In genomic region chr11:107741044-107741823, GRCh38 we compare ENCODE assay signal across 8 cellular contexts. TPM values are rescaled to one million over a fixed set of nuclear protein-coding genes. Genes with fewer than 3 reads are reported as not detected.
DNase-seq lines count a peak whose midpoint lies in the region; ATAC-seq, FAIRE-seq and TF ChIP-seq lines count a peak whose summit lies in the region.

No MANE protein-coding gene starts in this region.

- H4K20me1 ChIP-seq in endothelial cell of umbilical vein (replicated peaks; ENCODE audit: control insufficient read depth, extremely low read depth, insufficient read depth, low read length): no peaks in the 10 kb centered on the region

- no peak overlapping the region for H3K27ac ChIP-seq in endothelial cell of umbilical vein (ENCODE audit: insufficient read depth, low read depth, low read length)
- peak overlapping the region; percentile 87 for H3K27ac ChIP-seq in psoas muscle
- H3K27ac ChIP-seq in suprapubic skin: no peak overlapping the region

- H3K4me3 ChIP-seq in endothelial cell of umbilical vein (replicated peaks in 1 of 3; ENCODE audit: insufficient read depth in 1 of 3, low read depth in 1 of 3, low read length in 3 of 3) (no peak overlapping the region), psoas muscle (no peak overlapping the region), suprapubic skin (no peak overlapping the region)

- H2AFZ ChIP-seq in endothelial cell of umbilical vein (ENCODE audit: low read depth, low read length): no peak overlapping the region

- TF ChIP-seq POLR2A in endothelial cell of umbilical vein (IDR thresholded peaks at IDR 0.05; ENCODE audit: low read depth, low read length) (no peak), suprapubic skin (IDR thresholded peaks at IDR 0.05) (no peak)

- H3K79me2 ChIP-seq in endothelial cell of umbilical vein (ENCODE audit: control insufficient read depth, insufficient read depth, low read length): no peaks in the 10 kb centered on the region

- TF ChIP-seq CTCF in endothelial cell of umbilical vein (IDR thresholded peaks at IDR 0.05; ENCODE audit: extremely low read depth in 1 of 2, insufficient read depth in 1 of 2, low read depth in 1 of 2, low read length in 2 of 2) (peak; percentile 63 to 73), psoas muscle (IDR thresholded peaks at IDR 0.05) (peak; percentile 27), suprapubic skin (IDR thresholded peaks at IDR 0.05) (no peak)

- H3K9me3 ChIP-seq in endothelial cell of umbilical vein (replicated peaks; ENCODE audit: control insufficient read depth, insufficient read depth, low read length) (no peaks in the 10 kb centered on the region), psoas muscle (peaks cover 3% of the 10 kb centered on the region), suprapubic skin (no peaks in the 10 kb centered on the region)

- DNase-seq in CD1c-positive myeloid dendritic cell (ENCODE audit: extremely low spot score) (peak; percentile 53), GM18507 (ENCODE audit: extremely low spot score, insufficient read length, low read depth) (peak; percentile 25), NOMO-1 treated with dmso at 0.1 percent for 144 hours (lab: John Stamatoyannopoulos, UW; ENCODE audit: unreplicated experiment) (peak; percentile 55), endothelial cell of umbilical vein (ENCODE audit: low read depth, low spot score) (peak; percentile 48), psoas muscle (no peak), suprapubic skin (ENCODE audit: low spot score in 2 of 2) (no peak), NCI-H510A (lab: John Stamatoyannopoulos, UW) (no peak)

- CTCF ChIA-PET in endothelial cell of umbilical vein (lab: Charles Lee): interaction anchor here (0.7 to 6.9 kb wide), 43 partner anchors 8 to 208 kb away, joined by 3 to 110 read pairs (median 4); partner anchors contain the start of gene SLC35F2

- dilution Hi-C loops in endothelial cell of umbilical vein (cut with MboI; ENCODE audit: extremely low pct_ligation_motif_present, low sequenced_read_pairs): no loop called here

- no peaks in the 10 kb centered on the region for H3K36me3 ChIP-seq in endothelial cell of umbilical vein (ENCODE audit: control insufficient read depth in 2 of 2, extremely low read depth in 1 of 2, insufficient read depth in 2 of 2, low read length in 2 of 2)
- no peaks in the 10 kb centered on the region for H3K36me3 ChIP-seq in psoas muscle (ENCODE audit: insufficient read depth in 1 of 2, low read depth in 1 of 2)
- H3K36me3 ChIP-seq in suprapubic skin: no peaks in the 10 kb centered on the region

- H3K4me1 ChIP-seq in endothelial cell of umbilical vein (ENCODE audit: control insufficient read depth, extremely low read depth, insufficient read depth, low read length): no peaks in the 10 kb centered on the region
- H3K4me1 ChIP-seq in psoas muscle: peaks cover 11% of the 10 kb centered on the region
- no peaks in the 10 kb centered on the region for H3K4me1 ChIP-seq in suprapubic skin

- POLR2A ChIA-PET in endothelial cell of umbilical vein (lab: Charles Lee): no interaction called here

- TF ChIP-seq EP300 in suprapubic skin (IDR thresholded peaks at IDR 0.05): no peak

- BruUV-seq in endothelial cell of umbilical vein (replicated peaks; lab: Mats Ljungman, UMichigan): no TSS peak

- intact Hi-C loops in endothelial cell of umbilical vein (cut with micrococcal nuclease) (loop anchor here (1.0 kb wide), 2 partner anchors 30 to 157 kb away; no protein-coding TSS in a partner anchor), psoas muscle (cut with DNase I) (loop anchor here in 1 of 2 donors (5.0 kb wide), 1 partner anchor 34 kb away; no protein-coding TSS in a partner anchor)

- H3K9me1 ChIP-seq in endothelial cell of umbilical vein (replicated peaks; ENCODE audit: control insufficient read depth, extremely low read depth, insufficient read depth, low read length): no peaks in the 10 kb centered on the region

- WGBS in psoas muscle, 3 donors: 49 to 65% (median 54%) methylated on average over 7 of the region's 7 CpGs
- WGBS in suprapubic skin: 48% methylated on average over 5 of the region's 7 CpGs

- ATAC-seq in HG02852 (IDR thresholded peaks at IDR 0.05; ENCODE audit: unreplicated experiment) (peak; percentile 87), psoas muscle (peak in 1 of 4 donors; percentile 6)

- FAIRE-seq in GM18507 (lab: Jason Lieb, UNC): peak; percentile 52
- FAIRE-seq in endothelial cell of umbilical vein (lab: Jason Lieb, UNC): peak; percentile 54

- H3K27me3 ChIP-seq in endothelial cell of umbilical vein (ENCODE audit: control insufficient read depth in 2 of 2, insufficient read depth in 2 of 2, low read length in 2 of 2) (peaks cover 5 to 20% of the 10 kb centered on the region in 2 experiments), psoas muscle (ENCODE audit: insufficient read depth in 3 of 3, low read length in 2 of 3) (no peaks in the 10 kb centered on the region), suprapubic skin (no peaks in the 10 kb centered on the region)

- H3K9ac ChIP-seq in endothelial cell of umbilical vein (replicated peaks; ENCODE audit: extremely low read depth, insufficient read depth, low read length): no peak overlapping the region

- H3K4me2 ChIP-seq in endothelial cell of umbilical vein (ENCODE audit: insufficient read depth, low read length): no peak overlapping the region

TF ChIP-seq in endothelial cell of umbilical vein, 7 proteins besides CTCF, POLR2A, EP300 and RAD21:
- TF ChIP-seq JUN (IDR thresholded peaks at IDR 0.05; ENCODE audit: borderline replicate concordance, insufficient read depth, insufficient read length, low read depth) (no peak), FOS (IDR thresholded peaks at IDR 0.05; ENCODE audit: borderline replicate concordance, insufficient read depth, low read length) (no peak), MAX (IDR thresholded peaks at IDR 0.05; ENCODE audit: insufficient read depth, insufficient read length) (no peak), POLR2AphosphoS5 (IDR thresholded peaks at IDR 0.05; ENCODE audit: insufficient read depth, low read depth, low read length) (no peak), EZH2 (IDR thresholded peaks at IDR 0.05; ENCODE audit: borderline replicate concordance, low read depth, low read length, severe bottlenecking) (no peak), GATA2 (IDR thresholded peaks at IDR 0.05; ENCODE audit: insufficient read depth, insufficient read length, low read depth, low read length) (no peak), MYC (IDR thresholded peaks at IDR 0.05; ENCODE audit: low read depth, low read length) (no peak)

RNA-seq across cellular contexts. Expression of gene SLN, which starts 29.4 kb away (rescaled TPM):
- not detected in 2 replicates for total RNA-seq in endothelial cell of umbilical vein
- polyA plus RNA-seq in endothelial cell of umbilical vein: 0.25 TPM in 1 of 2 replicates, not detected in the other
- polyA plus RNA-seq in endothelial cell of umbilical vein (2011; cell fraction: cytosol; rRNA removed): not detected in 2 replicates
- not detected in 2 replicates for polyA plus RNA-seq in endothelial cell of umbilical vein (2011; cell fraction: nucleus; rRNA removed)
- polyA plus RNA-seq in endothelial cell of umbilical vein (2012): 0.27 TPM in 1 of 2 replicates, not detected in the other
- not detected in 2 replicates for polyA minus RNA-seq in endothelial cell of umbilical vein
- not detected for polyA minus RNA-seq in endothelial cell of umbilical vein (2011; cell fraction: cytosol; rRNA and poly(A)+ RNA removed)
- not detected in 2 replicates for polyA minus RNA-seq in endothelial cell of umbilical vein (2011; cell fraction: nucleus; rRNA and poly(A)+ RNA removed)
- total RNA-seq in psoas muscle: 1,000 to 10,000 TPM; 1,477 to 8,637 (median 4,141) TPM
- 1,000 to 10,000 TPM in 2 of 3 donors, 100 to 1,000 TPM in 1; 475 to 3,094 (median 2,485) TPM for polyA plus RNA-seq in psoas muscle
- 1 to 10 TPM in 2 of 4 donors, not detected in 2; 5.5 to 5.9 TPM for total RNA-seq in suprapubic skin

Comparison
In these comparisons a context has a peak if more than half of its experiments do, and no peak if none do; other contexts are left out.
1. DNase-seq: peak in CD1c-positive myeloid dendritic cell (single experiment), GM18507 (single experiment), NOMO-1 treated with dmso at 0.1 percent for 144 hours (single experiment) and endothelial cell of umbilical vein (single experiment); none in psoas muscle (0 of 2), suprapubic skin (0 of 2) and NCI-H510A (single experiment).
2. CTCF ChIP-seq: peak in endothelial cell of umbilical vein (2 of 2) and psoas muscle (single experiment); none in suprapubic skin (0 of 2).
3. RNA of gene SLN, which starts 29.4 kb away (total RNA-seq): 1,477 to 8,637 TPM in psoas muscle; 5.5 to 5.9 TPM in suprapubic skin and not detected in endothelial cell of umbilical vein; every median in the first group is over 100 times any median in the second.